Comparison of ENCODE assay signal across 11 cellular contexts in genomic region chr17:77143306-77143705, GRCh38. TPM values are rescaled to one million over a fixed set of nuclear protein-coding genes. Genes with fewer than 3 reads are reported as not detected.
DNase-seq lines count a peak whose midpoint lies in the region; ATAC-seq and TF ChIP-seq lines count a peak whose summit lies in the region.
"Had no signal": no experiment of that assay in that cellular context is flagged by ENCODE, and none has a peak within 500 bp of the region (broad histone marks: within the 10 kb centered on the region; RNA-seq: fewer than 3 reads in every experiment).

No MANE protein-coding gene starts in this region.

- ATAC-seq in HG02798 (IDR thresholded peaks at IDR 0.05; ENCODE audit: poor library complexity, unreplicated experiment) (no peak), GM21786 (IDR thresholded peaks at IDR 0.05; ENCODE audit: unreplicated experiment) (no peak)
- ATAC-seq: effector memory CD8-positive, alpha-beta T cell had no signal

- H3K4me3 ChIP-seq in CD8-positive, alpha-beta memory T cell (ENCODE audit: low read length), result no peak overlapping the region
- H3K4me3 ChIP-seq in OCI-LY1 (ENCODE audit: low read depth, low read length, poor library complexity, severe bottlenecking) (peak overlapping the region; percentile 96), parathyroid adenoma (ENCODE audit: low read depth, low read length) (no peak overlapping the region)

- TF ChIP-seq CTCF in OCI-LY1 (IDR thresholded peaks at IDR 0.05; ENCODE audit: low read length) (no peak), parathyroid adenoma (IDR thresholded peaks at IDR 0.05) (no peak)

- H3K27ac ChIP-seq in CD8-positive, alpha-beta memory T cell (ENCODE audit: low read depth, low read length), result no peak overlapping the region
- peak overlapping the region; percentile 95 for H3K27ac ChIP-seq in OCI-LY1 (ENCODE audit: low read depth, low read length, poor library complexity, severe bottlenecking)
- H3K27ac ChIP-seq in parathyroid adenoma, result peak overlapping the region; percentile 65

- peaks cover 0 to 2% (median 0%) of the 10 kb centered on the region in 5 donors for H3K9me3 Mint-ChIP-seq in CD8-positive, alpha-beta memory T cell
- H3K9me3 Mint-ChIP-seq: effector memory CD8-positive, alpha-beta T cell had no signal

- H3K79me2 ChIP-seq in OCI-LY1 (ENCODE audit: insufficient read depth, low read length) (peaks cover 18% of the 10 kb centered on the region), parathyroid adenoma (peaks cover 18% of the 10 kb centered on the region)

- peak overlapping the region in 6 of 8 donors; percentile 19 to 92 (median 46) for H3K27ac Mint-ChIP-seq in CD8-positive, alpha-beta memory T cell

- H3K9ac ChIP-seq in OCI-LY1 (ENCODE audit: low read length), result peak overlapping the region; percentile 89; the same call in 1 of the 2 replicates
- H3K9ac ChIP-seq in parathyroid adenoma, result no peak overlapping the region

- H3K27me3 ChIP-seq in CD8-positive, alpha-beta memory T cell (ENCODE audit: insufficient read depth, low read length, poor library complexity, severe bottlenecking), result no peaks in the 10 kb centered on the region
- H3K27me3 ChIP-seq in OCI-LY1 (ENCODE audit: insufficient read depth, low read length), result no peaks in the 10 kb centered on the region
- H3K27me3 ChIP-seq in parathyroid adenoma (ENCODE audit: control insufficient read depth, insufficient read depth, low read length), result no peaks in the 10 kb centered on the region

- peaks cover 40% of the 10 kb centered on the region for H3K4me1 ChIP-seq in CD8-positive, alpha-beta memory T cell (ENCODE audit: insufficient read depth, low read length)
- H3K4me1 ChIP-seq in OCI-LY1 (ENCODE audit: insufficient read depth, low read length, severe bottlenecking), result peaks cover 76% of the 10 kb centered on the region
- peaks cover 17% of the 10 kb centered on the region for H3K4me1 ChIP-seq in parathyroid adenoma

- peaks cover 5 to 54% (median 8%) of the 10 kb centered on the region in 3 donors for H3K36me3 Mint-ChIP-seq in CD8-positive, alpha-beta memory T cell

- peaks cover 19% of the 10 kb centered on the region for H3K36me3 ChIP-seq in CD8-positive, alpha-beta memory T cell (ENCODE audit: insufficient read depth, low read length)
- H3K36me3 ChIP-seq in OCI-LY1 (ENCODE audit: insufficient read depth, low read length) (peaks cover 27% of the 10 kb centered on the region), parathyroid adenoma (ENCODE audit: control insufficient read depth, insufficient read depth, low read length) (no peaks in the 10 kb centered on the region)

- POLR2A ChIA-PET in CD8-positive, alpha-beta memory T cell (lab: Charles Lee), result no interaction called here

- DNase-seq in CD8-positive, alpha-beta memory T cell, result no peak
- DNase-seq in dermis blood vessel endothelial cell (peak; percentile 39), DMS53 (lab: John Stamatoyannopoulos, UW) (no peak), cerebellar nuclear complex (lab: John Stamatoyannopoulos, UW) (no peak)
- DNase-seq: activated gamma-delta T cell treated with Interleukin-2 at 50 U/mL for 16 hours; effector memory CD8-positive, alpha-beta T cell; NK-92 treated with Interleukin-12 subunit alpha and Interleukin-12 subunit beta, amount 100 ng/mL, for 24 hours had no signal

- peaks cover 16% of the 10 kb centered on the region for H3F3A ChIP-seq in OCI-LY1 (ENCODE audit: insufficient read depth, low read length)

- CTCF ChIA-PET in CD8-positive, alpha-beta memory T cell (lab: Charles Lee), result no interaction called here

- no peaks in the 10 kb centered on the region for H4K20me1 ChIP-seq in OCI-LY1 (ENCODE audit: insufficient read depth, low read length)

- no peak overlapping the region for H2AFZ ChIP-seq in OCI-LY1 (ENCODE audit: low read length)
- no peak overlapping the region for H2AFZ ChIP-seq in parathyroid adenoma

- peak overlapping the region in 2 of 7 donors; percentile 4 to 79 for H3K4me3 Mint-ChIP-seq in CD8-positive, alpha-beta memory T cell

- no peaks in the 10 kb centered on the region for H3K9me2 ChIP-seq in OCI-LY1 (ENCODE audit: low read depth, low read length)

- H3K9me3 ChIP-seq in CD8-positive, alpha-beta memory T cell (ENCODE audit: low read length), result no peaks in the 10 kb centered on the region
- H3K9me3 ChIP-seq in OCI-LY1 (ENCODE audit: low read length) (no peaks in the 10 kb centered on the region; the same call in 1 of the 2 replicates), parathyroid adenoma (ENCODE audit: control insufficient read depth, low read length) (no peaks in the 10 kb centered on the region)

- no peaks in the 10 kb centered on the region for H3K27me3 Mint-ChIP-seq in CD8-positive, alpha-beta memory T cell
- H3K27me3 Mint-ChIP-seq: effector memory CD8-positive, alpha-beta T cell had no signal

- H3K4me1 Mint-ChIP-seq in CD8-positive, alpha-beta memory T cell, result peaks cover 33 to 71% (median 60%) of the 10 kb centered on the region in 3 donors

- peak overlapping the region; percentile 87 for H3K4me2 ChIP-seq in OCI-LY1 (ENCODE audit: low read length)
- no peak overlapping the region for H3K4me2 ChIP-seq in parathyroid adenoma (ENCODE audit: low read length)

RNA-seq across cellular contexts. Expression of gene SEC14L1, which starts 2.5 kb away (rescaled TPM):
- 10 to 100 TPM; 73.3 to 75.6 TPM for total RNA-seq in CD8-positive, alpha-beta memory T cell
- polyA plus RNA-seq in CD8-positive, alpha-beta memory T cell, result 9.5 TPM
- total RNA-seq in dermis blood vessel endothelial cell, result 322 and 488 TPM in 2 replicates
